14 cellular contexts compared by ENCODE assay signal in the genomic region with DNA sequence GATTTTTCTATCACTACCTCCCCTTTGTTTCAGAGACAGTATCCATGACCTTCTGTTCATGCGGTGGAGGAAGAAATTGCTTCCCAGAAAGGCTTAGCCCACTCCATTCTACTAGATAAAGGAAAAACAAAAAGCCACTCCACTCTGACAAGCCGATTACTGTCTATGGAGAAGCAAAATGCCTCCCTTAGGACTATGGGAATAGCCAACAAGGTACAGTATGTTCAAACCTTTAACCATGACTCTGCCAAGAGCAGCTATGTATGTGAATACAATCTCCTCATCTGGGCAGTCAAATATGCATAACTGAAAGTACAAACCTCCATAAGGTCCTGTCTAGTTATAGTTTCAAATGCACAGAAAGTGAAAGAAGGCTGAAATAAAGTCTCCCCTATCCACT. TPM values are rescaled to one million over a fixed set of nuclear protein-coding genes. Genes with fewer than 3 reads are reported as not detected.
DNase-seq lines count a peak whose midpoint lies in the region; ATAC-seq, FAIRE-seq and TF ChIP-seq lines count a peak whose summit lies in the region.
"Had no signal": no experiment of that assay in that cellular context is flagged by ENCODE, and none has a peak within 500 bp of the region (broad histone marks: within the 10 kb centered on the region; RNA-seq: fewer than 3 reads in every experiment).

No MANE protein-coding gene starts in this region.

- no peak for TF ChIP-seq RAD21 in K562 (CRISPR knock-in tag; conservative IDR thresholded peaks at IDR 0.05 in 1 of 2, IDR thresholded peaks at IDR 0.05 in 1 of 2)

- no peak for TF ChIP-seq POLR2A in K562 (conservative IDR thresholded peaks at IDR 0.05)

- ATAC-seq in HG03139 (IDR thresholded peaks at IDR 0.05; ENCODE audit: unreplicated experiment) = peak; percentile 61
- no peak for ATAC-seq in K562
- ATAC-seq in HG02973 (IDR thresholded peaks at IDR 0.05; ENCODE audit: unreplicated experiment) = no peak
- ATAC-seq: activated CD4-positive, alpha-beta T cell treated with anti-CD3 and anti-CD28 coated beads for 36 hours; HepG2 had no signal

- TF ChIP-seq CTCF in GM12865 (IDR thresholded peaks at IDR 0.05; ENCODE audit: insufficient read depth, low read depth, low read length, missing control alignments) = no peak
- TF ChIP-seq CTCF in GM20000 (IDR thresholded peaks at IDR 0.05; ENCODE audit: extremely low read depth, missing control alignments) = no peak
- TF ChIP-seq CTCF in K562 (IDR thresholded peaks at IDR 0.05 in 2 of 3, conservative IDR thresholded peaks at IDR 0.05 in 1 of 3; ENCODE audit: insufficient read depth in 2 of 3, low read depth in 1 of 3, low read length in 3 of 3) = no peak
- TF ChIP-seq CTCF in colonic mucosa (IDR thresholded peaks at IDR 0.05) = no peak
- no peak for TF ChIP-seq CTCF in hepatocyte (IDR thresholded peaks at IDR 0.05; ENCODE audit: poor library complexity)

- no peaks in the 10 kb centered on the region for H3K27me3 ChIP-seq in K562 (ENCODE audit: control insufficient read depth in 2 of 2, insufficient read depth in 2 of 2, low read length in 2 of 2)
- H3K27me3 ChIP-seq in colonic mucosa = no peaks in the 10 kb centered on the region
- no peaks in the 10 kb centered on the region for H3K27me3 ChIP-seq in hepatocyte
- H3K27me3 ChIP-seq: BLaER1 had no signal

- H4K20me1 ChIP-seq in K562 (replicated peaks; ENCODE audit: control insufficient read depth, insufficient read depth, low read length) (no peaks in the 10 kb centered on the region), hepatocyte (ENCODE audit: insufficient read depth, poor library complexity, severe bottlenecking) (peaks cover 14% of the 10 kb centered on the region)

- intact Hi-C loops in K562 (cut with micrococcal nuclease) = no loop called here
- intact Hi-C loops in colonic mucosa (cut with DNase I) = no loop called here

- H3K36me3 ChIP-seq in K562 (ENCODE audit: control insufficient read depth, insufficient read depth, low read length) (no peaks in the 10 kb centered on the region), colonic mucosa (no peaks in the 10 kb centered on the region), hepatocyte (replicated peaks; ENCODE audit: insufficient read depth, low read depth) (no peaks in the 10 kb centered on the region)

- H3K79me2 ChIP-seq in K562 (ENCODE audit: control insufficient read depth, insufficient read depth, low read length) (no peaks in the 10 kb centered on the region; the same call in 2 of the 3 replicates), hepatocyte (peaks cover 64% of the 10 kb centered on the region)

- no peak overlapping the region for H2AFZ ChIP-seq in K562 (ENCODE audit: low read depth, low read length)
- no peak overlapping the region for H2AFZ ChIP-seq in hepatocyte

- H3K9me1 ChIP-seq in K562 (ENCODE audit: control insufficient read depth, insufficient read depth, low read length) = no peaks in the 10 kb centered on the region

- in situ Hi-C loops in K562 (cut with MboI) = no loop called here

- H3K9me2 ChIP-seq in hepatocyte (replicated peaks; ENCODE audit: insufficient read depth) = no peaks in the 10 kb centered on the region

- peak; percentile 11 for FAIRE-seq in K562 (lab: Jason Lieb, UNC)
- FAIRE-seq: HepG2, urothelium cell line had no signal

- 41% methylated on average over 2 of the region's 2 CpGs for WGBS in K562 (ENCODE audit: insufficient coverage, low coverage, missing lambda C conversion rate)
- WGBS in hepatocyte (ENCODE audit: low lambda C conversion rate, missing lambda C conversion rate) = 94% methylated on average over 2 of the region's 2 CpGs

- H3K9me3 ChIP-seq in K562 (replicated peaks; ENCODE audit: control insufficient read depth, insufficient read depth, low read depth, low read length) = no peaks in the 10 kb centered on the region
- no peaks in the 10 kb centered on the region for H3K9me3 ChIP-seq in colonic mucosa
- no peaks in the 10 kb centered on the region for H3K9me3 ChIP-seq in hepatocyte (ENCODE audit: low read depth)

- H3K4me3 ChIP-seq in GM12865 (ENCODE audit: low read depth, low read length) (no peak overlapping the region), K562 (no peak overlapping the region), colonic mucosa (no peak overlapping the region), hepatocyte (no peak overlapping the region)
- H3K4me3 ChIP-seq: BLaER1 had no signal

- no peaks in the 10 kb centered on the region; a peak in 1 of 5 replicates for H3K4me1 ChIP-seq in K562 (replicated peaks in 1 of 2; ENCODE audit: control insufficient read depth in 2 of 2, insufficient read depth in 2 of 2, low read length in 2 of 2)
- no peaks in the 10 kb centered on the region for H3K4me1 ChIP-seq in colonic mucosa
- no peaks in the 10 kb centered on the region for H3K4me1 ChIP-seq in hepatocyte (ENCODE audit: insufficient read depth)
- H3K4me1 ChIP-seq: BLaER1 had no signal

- H3K9ac ChIP-seq in K562 (ENCODE audit: insufficient read depth in 1 of 2, low read depth in 2 of 2, low read length in 2 of 2) = no peak overlapping the region
- no peak overlapping the region for H3K9ac ChIP-seq in colonic mucosa (ENCODE audit: low read depth in 2 of 2, low read length in 2 of 2)
- H3K9ac ChIP-seq: BLaER1 had no signal

- no peak for TF ChIP-seq EP300 in K562 (IDR thresholded peaks at IDR 0.05; ENCODE audit: low read length)

- DNase-seq in GM12865 (ENCODE audit: low read depth) = peak; percentile 58
- peak; percentile 34 for DNase-seq in GM20000 (ENCODE audit: low spot score)
- DNase-seq in K562 (ENCODE audit: extremely low read depth in 1 of 4, low spot score in 3 of 4) = no peak
- DNase-seq in RKO (ENCODE audit: low spot score) = no peak
- DNase-seq in colonic mucosa = no peak
- no peak for DNase-seq in hepatocyte (ENCODE audit: low spot score)
- DNase-seq: activated CD4-positive, alpha-beta T cell treated with anti-CD3 and anti-CD28 coated beads for 36 hours; H7; posterior cingulate gyrus had no signal

- BruUV-seq in K562 (replicated peaks; lab: Mats Ljungman, UMichigan) = no TSS peak

- H3K27ac ChIP-seq in K562 (ENCODE audit: extremely low read depth, low read depth, low read length) = no peak overlapping the region
- H3K27ac ChIP-seq in colonic mucosa = no peak overlapping the region
- H3K27ac ChIP-seq in hepatocyte = no peak overlapping the region
- H3K27ac ChIP-seq: BLaER1 had no signal

- POLR2A ChIA-PET in K562 (lab: Yijun Ruan, JAX) = interaction anchor here (1.1 kb wide), 1 partner anchor 30 kb away, joined by 3 read pairs; no protein-coding TSS in a partner anchor

- H3K4me2 ChIP-seq in K562 (ENCODE audit: insufficient read depth, low read length) (no peak overlapping the region), hepatocyte (no peak overlapping the region)
- H3K4me2 ChIP-seq: BLaER1 had no signal

- CTCF ChIA-PET in K562 (lab: Yijun Ruan, JAX; ENCODE audit: low intra/inter-chr PET ratio) = no interaction called here

TF ChIP-seq in K562, 482 proteins besides CTCF, POLR2A, EP300 and RAD21 (continues in another document):
- no peak for TF ChIP-seq ZNF23 (CRISPR knock-in tag; IDR thresholded peaks at IDR 0.05)
- no peak for TF ChIP-seq ZNF445 (CRISPR knock-in tag; IDR thresholded peaks at IDR 0.05; ENCODE audit: low read depth)
- TF ChIP-seq PPARD (CRISPR knock-in tag; IDR thresholded peaks at IDR 0.05) = no peak
- TF ChIP-seq NFE2 (IDR thresholded peaks at IDR 0.05; ENCODE audit: low read depth) = no peak
- TF ChIP-seq TCF3 (CRISPR knock-in tag; IDR thresholded peaks at IDR 0.05) = no peak
- no peak for TF ChIP-seq BRD9 (IDR thresholded peaks at IDR 0.05; ENCODE audit: low read depth, partially characterized antibody)
- TF ChIP-seq GABPB1 (CRISPR knock-in tag; IDR thresholded peaks at IDR 0.05) = no peak
- TF ChIP-seq, protein P1, sequence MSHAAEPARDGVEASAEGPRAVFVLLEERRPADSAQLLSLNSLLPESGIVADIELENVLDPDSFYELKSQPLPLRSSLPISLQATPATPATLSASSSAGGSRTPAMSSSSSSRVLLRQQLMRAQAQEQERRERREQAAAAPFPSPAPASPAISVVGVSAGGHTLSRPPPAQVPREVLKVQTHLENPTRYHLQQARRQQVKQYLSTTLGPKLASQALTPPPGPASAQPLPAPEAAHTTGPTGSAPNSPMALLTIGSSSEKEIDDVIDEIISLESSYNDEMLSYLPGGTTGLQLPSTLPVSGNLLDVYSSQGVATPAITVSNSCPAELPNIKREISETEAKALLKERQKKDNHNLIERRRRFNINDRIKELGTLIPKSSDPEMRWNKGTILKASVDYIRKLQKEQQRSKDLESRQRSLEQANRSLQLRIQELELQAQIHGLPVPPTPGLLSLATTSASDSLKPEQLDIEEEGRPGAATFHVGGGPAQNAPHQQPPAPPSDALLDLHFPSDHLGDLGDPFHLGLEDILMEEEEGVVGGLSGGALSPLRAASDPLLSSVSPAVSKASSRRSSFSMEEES (CRISPR knock-in tag; IDR thresholded peaks at IDR 0.05) = no peak
- no peak for TF ChIP-seq ZKSCAN3 (CRISPR knock-in tag; IDR thresholded peaks at IDR 0.05)
- TF ChIP-seq NCOR1 (IDR thresholded peaks at IDR 0.05) = no peak
- TF ChIP-seq CBX2 (IDR thresholded peaks at IDR 0.05; ENCODE audit: insufficient read depth, low read length, poor library complexity, severe bottlenecking) = no peak
- no peak for TF ChIP-seq SAFB2 (IDR thresholded peaks at IDR 0.05; ENCODE audit: borderline replicate concordance, low read depth, low read length, severe bottlenecking)

RNA-seq across cellular contexts. Expression of a gene that starts 40.5 kb away (rescaled TPM):
- total RNA-seq in K562 (2011; cell fraction: chromatin; rRNA removed; ENCODE audit: low replicate concordance) = 37.6 and 52.5 TPM in 2 replicates
- 22.0 and 24.5 TPM in 2 replicates for total RNA-seq in K562 (2011; cell fraction: nucleolus; rRNA removed)
- 48.6 and 75.5 TPM in 2 replicates for total RNA-seq in K562 (2011; cell fraction: nucleoplasm; rRNA removed)
- total RNA-seq in K562 (2014; rRNA removed) (8.5 and 10.6 TPM in 2 replicates), K562 (2014; rRNA removed; fragmentation: Illumina TruSeq; extraction: Trizol) (16.7 and 17.8 TPM in 2 replicates), K562 (2015; rRNA removed; fragmentation: Illumina TruSeq; extraction: Trizol) (12.3 and 13.8 TPM in 2 replicates), K562 (2021) (20.7 and 23.8 TPM in 2 replicates), colonic mucosa (10 to 100 TPM; 31.1 to 38.5 TPM), hepatocyte (12.6 and 17.8 TPM in 2 replicates)
- polyA plus RNA-seq in K562 (2011; rRNA removed) (20.9 and 23.0 TPM in 2 replicates), K562 (2014; fragmentation: Illumina TruSeq; extraction: Trizol) (20.8 and 22.0 TPM in 2 replicates), K562 (2014; fragmentation: Nextera tagmentation; extraction: Ambion mirVana) (10 to 100 TPM; 28.9 to 30.4 TPM), K562 (2014; rRNA removed) (18.4 and 23.5 TPM in 2 replicates), hepatocyte (19.2 and 20.5 TPM in 2 replicates)
- polyA plus RNA-seq in K562 (2011; cell fraction: cytosol; rRNA removed) = 13.1 and 21.3 TPM in 2 replicates
- polyA plus RNA-seq in K562 (2011; cell fraction: nucleus; rRNA removed) = 24.3 and 25.6 TPM in 2 replicates
- polyA plus RNA-seq in K562 (2012) = 11.9 and 18.6 TPM in 2 replicates
- polyA minus RNA-seq in K562 (2011; rRNA and poly(A)+ RNA removed) = 20.8 and 32.8 TPM in 2 replicates
- 12.7 and 28.9 TPM in 2 replicates for polyA minus RNA-seq in K562 (2011; cell fraction: cytosol; rRNA and poly(A)+ RNA removed)
- 9.7 and 15.9 TPM in 2 replicates for polyA minus RNA-seq in K562 (2011; cell fraction: nucleus; rRNA and poly(A)+ RNA removed)

Comparison
In these comparisons a context has a peak if more than half of its experiments do, and no peak if none do; other contexts are left out.
1. DNase-seq: peak in GM12865 (single experiment) and GM20000 (single experiment); none in K562 (0 of 4), RKO (single experiment), colonic mucosa (single experiment) and hepatocyte (single experiment).